ENCODE assay signal across 8 cellular contexts in the genomic region with DNA sequence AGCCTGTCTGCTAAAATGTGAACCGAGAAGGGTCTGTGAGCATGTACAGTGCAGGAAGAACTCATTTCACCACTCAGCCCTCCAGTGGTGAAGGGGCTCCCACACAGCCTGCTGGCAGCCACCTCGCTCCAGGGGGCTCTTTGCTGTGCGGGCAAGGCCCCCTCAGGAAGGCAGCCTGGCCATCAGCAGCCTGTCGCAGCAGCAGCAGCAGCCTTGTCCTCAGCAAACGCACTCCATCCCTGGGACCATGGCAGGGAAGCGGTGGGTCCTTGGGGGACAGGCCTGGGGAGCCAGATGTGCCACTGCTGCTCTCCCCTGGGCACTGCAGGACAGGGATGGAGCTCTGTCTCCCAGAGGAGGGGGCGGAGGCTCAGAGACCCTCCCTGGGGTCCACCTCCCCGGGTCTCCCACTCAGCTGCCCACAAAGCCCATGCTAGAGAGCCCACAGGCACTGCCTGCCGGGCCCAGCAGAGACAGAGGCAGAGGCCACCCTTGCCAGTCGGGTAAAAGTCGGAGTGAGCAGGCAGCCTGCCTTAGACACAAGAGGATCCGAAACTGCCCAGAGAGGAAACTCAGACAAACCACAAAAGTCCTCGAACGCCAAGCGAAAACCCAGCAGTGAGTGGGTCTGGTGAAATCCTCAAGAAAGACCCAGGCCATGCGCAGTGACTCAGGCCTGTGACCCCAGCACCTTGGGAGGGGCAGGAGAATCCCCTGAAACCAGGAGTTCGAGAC. TPM values are rescaled to one million over a fixed set of nuclear protein-coding genes. Genes with fewer than 3 reads are reported as not detected.
DNase-seq lines count a peak whose midpoint lies in the region; ATAC-seq, FAIRE-seq and TF ChIP-seq lines count a peak whose summit lies in the region.

No MANE protein-coding gene starts in this region.

- WGBS in GM12878 (ENCODE audit: insufficient coverage, insufficient replicate concordance, low lambda C conversion rate, missing lambda C conversion rate) = 20% methylated on average over 17 of the region's 17 CpGs
- WGBS in small intestine, 3 donors = 72 to 88% (median 81%) methylated on average over 16 to 17 of the region's 17 CpGs

- DNase-seq in GM12878 (ENCODE audit: low read depth, low spot score) = peak; percentile 77
- no peak for DNase-seq in epidermal melanocyte (ENCODE audit: insufficient read length, low spot score)
- no peak for DNase-seq in small intestine
- no peak for DNase-seq in activated CD8-positive, alpha-beta memory T cell treated with anti-CD3 and anti-CD28 coated beads, Interleukin-2, amount 50 U/mL, for 4 hours

- ATAC-seq in GM21515 (IDR thresholded peaks at IDR 0.05; ENCODE audit: unreplicated experiment) (peak; percentile 65), GM12878 (peak; percentile 96)
- peak; percentile 95 for ATAC-seq in stimulated activated memory B cell treated with anti-CD40 and anti-IgM and Interleukin-4, amounts not matched to agents 10 μg/mL and 1 μg/mL and 100 μg/mL, for 72 hours

- no peak overlapping the region for H2AFZ ChIP-seq in GM12878 (ENCODE audit: control insufficient read depth, low read depth, low read length)

- peak overlapping the region in 2 of 3 donors; percentile 10 to 59 for H3K27ac Mint-ChIP-seq in IgD-negative memory B cell
- no peak overlapping the region for H3K27ac Mint-ChIP-seq in stimulated activated memory B cell treated with anti-CD40 and anti-IgM and Interleukin-4, amounts not matched to agents 10 μg/mL and 1 μg/mL and 100 μg/mL, for 72 hours

- H3K4me1 ChIP-seq in GM12878 (ENCODE audit: control insufficient read depth, insufficient read depth, low read length) = peaks cover 20% of the 10 kb centered on the region
- H3K4me1 ChIP-seq in small intestine (ENCODE audit: control insufficient read depth in 2 of 2, insufficient read depth in 1 of 2, low read depth in 1 of 2, low read length in 1 of 2) = peaks cover 0 to 5% of the 10 kb centered on the region in 2 donors

- no peak; a peak in 1 of 4 replicates for TF ChIP-seq EP300 in GM12878 (IDR thresholded peaks at IDR 0.05; ENCODE audit: borderline replicate concordance in 1 of 2, control insufficient read depth in 1 of 2, low read depth in 2 of 2, low read length in 2 of 2)

- H3K36me3 ChIP-seq in GM12878 (ENCODE audit: control insufficient read depth in 2 of 2, insufficient read depth in 2 of 2, low read length in 1 of 2) = no peaks in the 10 kb centered on the region
- no peaks in the 10 kb centered on the region for H3K36me3 ChIP-seq in small intestine (ENCODE audit: control insufficient read depth in 2 of 2, insufficient read depth in 2 of 2, low read length in 2 of 2)

- no peaks in the 10 kb centered on the region for H3K27me3 Mint-ChIP-seq in IgD-negative memory B cell
- no peaks in the 10 kb centered on the region for H3K27me3 Mint-ChIP-seq in stimulated activated memory B cell treated with anti-CD40 and anti-IgM and Interleukin-4, amounts not matched to agents 10 μg/mL and 1 μg/mL and 100 μg/mL, for 72 hours

- TF ChIP-seq CTCF in GM12874 (IDR thresholded peaks at IDR 0.05; ENCODE audit: insufficient read depth, low read depth, low read length) = peak; percentile 27; the same call in 1 of the 2 replicates
- TF ChIP-seq CTCF in GM12878 (IDR thresholded peaks at IDR 0.05 in 2 of 3, conservative IDR thresholded peaks at IDR 0.05 in 1 of 3; ENCODE audit: control insufficient read depth in 2 of 3, extremely low read depth in 1 of 3, insufficient read depth in 1 of 3, low read depth in 3 of 3, low read length in 3 of 3) = no peak

- H3K9ac ChIP-seq in GM12878 (ENCODE audit: control insufficient read depth, insufficient read depth, low read length) = no peak overlapping the region

- H3K4me3 ChIP-seq in GM12878 (no peak overlapping the region), small intestine (ENCODE audit: low read depth in 1 of 2, low read length in 2 of 2) (no peak overlapping the region)

- FAIRE-seq in GM12878 (lab: Jason Lieb, UNC) (peak; percentile 96), small intestine (lab: Jason Lieb, UNC) (no peak)

- peaks cover 12 to 35% (median 27%) of the 10 kb centered on the region in 3 donors for H3K4me1 Mint-ChIP-seq in IgD-negative memory B cell
- peaks cover 90% of the 10 kb centered on the region for H3K4me1 Mint-ChIP-seq in stimulated activated memory B cell treated with anti-CD40 and anti-IgM and Interleukin-4, amounts not matched to agents 10 μg/mL and 1 μg/mL and 100 μg/mL, for 72 hours

- no TSS peak for BruUV-seq in GM12878 (replicated peaks; lab: Mats Ljungman, UMichigan)

- POLR2A ChIA-PET in GM12878 (lab: Charles Lee) = interaction anchor here (0.6 to 1.1 kb wide), 3 partner anchors 69 to 103 kb away, joined by 3 to 5 read pairs (median 5); no protein-coding TSS in a partner anchor

- H3K36me3 Mint-ChIP-seq in IgD-negative memory B cell = peaks cover 2% of the 10 kb centered on the region
- no peaks in the 10 kb centered on the region for H3K36me3 Mint-ChIP-seq in stimulated activated memory B cell treated with anti-CD40 and anti-IgM and Interleukin-4, amounts not matched to agents 10 μg/mL and 1 μg/mL and 100 μg/mL, for 72 hours

- no peak for TF ChIP-seq POLR2A in GM12878 (IDR thresholded peaks at IDR 0.05; ENCODE audit: low read depth, low read length)

- H4K20me1 ChIP-seq in GM12878 (ENCODE audit: control insufficient read depth, insufficient read depth) = peaks cover 23% of the 10 kb centered on the region

- H3K4me2 ChIP-seq in GM12878 (ENCODE audit: control insufficient read depth, insufficient read depth) = peak overlapping the region; percentile 66

- H3K9me3 Mint-ChIP-seq in IgD-negative memory B cell = no peaks in the 10 kb centered on the region
- H3K9me3 Mint-ChIP-seq in stimulated activated memory B cell treated with anti-CD40 and anti-IgM and Interleukin-4, amounts not matched to agents 10 μg/mL and 1 μg/mL and 100 μg/mL, for 72 hours = no peaks in the 10 kb centered on the region

- in situ Hi-C loops in GM12878 (cut with MboI) = no loop called here

- CTCF ChIA-PET in GM12878 (lab: Yijun Ruan, JAX) = no interaction called here

- TF ChIP-seq RAD21 in GM12878 (IDR thresholded peaks at IDR 0.05; ENCODE audit: insufficient read depth, low read depth, low read length) = no peak

- H3K79me2 ChIP-seq in GM12878 (ENCODE audit: control insufficient read depth, insufficient read depth, low read length) = peaks cover 22% of the 10 kb centered on the region

- peak overlapping the region in 3 of 4 donors; percentile 74 to 89 (median 83) for H3K4me3 Mint-ChIP-seq in IgD-negative memory B cell
- H3K4me3 Mint-ChIP-seq in stimulated activated memory B cell treated with anti-CD40 and anti-IgM and Interleukin-4, amounts not matched to agents 10 μg/mL and 1 μg/mL and 100 μg/mL, for 72 hours = peak overlapping the region; percentile 39

- H3K27me3 ChIP-seq in GM12878 (replicated peaks in 1 of 2; ENCODE audit: control insufficient read depth in 2 of 2, insufficient read depth in 2 of 2, low read length in 1 of 2) (no peaks in the 10 kb centered on the region), small intestine (ENCODE audit: control insufficient read depth in 2 of 2, insufficient read depth in 2 of 2, low read length in 2 of 2) (no peaks in the 10 kb centered on the region)

- H3K9me3 ChIP-seq in GM12878 (replicated peaks; ENCODE audit: control insufficient read depth, insufficient read depth, low read length) (no peaks in the 10 kb centered on the region), small intestine (ENCODE audit: control insufficient read depth, low read depth) (no peaks in the 10 kb centered on the region)

- no peak overlapping the region for H3K27ac ChIP-seq in GM12878 (ENCODE audit: control insufficient read depth, insufficient read depth)
- H3K27ac ChIP-seq in small intestine (ENCODE audit: low read depth in 1 of 2, low read length in 1 of 2) = no peak overlapping the region

- RAD21 ChIA-PET in GM12878 (lab: Charles Lee; ENCODE audit: unreplicated experiment) = no interaction called here

- SMC1A ChIA-PET in GM12878 (lab: Charles Lee; ENCODE audit: uncharacterized antibody, unreplicated experiment) = interaction anchor here (1.5 to 1.6 kb wide), 2 partner anchors 9 to 14 kb away, joined by 3 to 4 read pairs; no protein-coding TSS in a partner anchor

- intact Hi-C loops in GM12878 (cut with micrococcal nuclease; ENCODE audit: unreplicated experiment) = loop anchor here (1.0 kb wide), 1 partner anchor 35 kb away; the partner anchor contains the start of gene BRD3OS

RNA-seq across cellular contexts. Expression of gene BRD3, which starts 8.0 kb away (rescaled TPM):
- polyA plus RNA-seq in IgD-negative memory B cell (35.7 TPM), GM12878 (2011; rRNA removed) (2.5 and 3.2 TPM in 2 replicates), GM12878 (2014; fragmentation: Illumina TruSeq; extraction: Trizol) (4.1 and 5.1 TPM in 2 replicates), GM12878 (2014; fragmentation: Nextera tagmentation; extraction: Ambion mirVana) (1 to 10 TPM in 1 of 2 experiments, under 1 TPM in 1; 0.53 to 1.1 TPM), GM12878 (2014; rRNA removed) (8.6 and 9.5 TPM in 2 replicates), GM12878 (2016; fragmentation: Nextera tagmentation; extraction: Ambion mirVana) (10 to 100 TPM; 17.2 to 19.0 TPM), small intestine (10 to 100 TPM in 1 of 3 donors, 1 to 10 TPM in 2; 4.3 to 11.7 (median 5.4) TPM)
- total RNA-seq in GM12878 (2013; cell fraction: nucleolus; rRNA removed) = 11.8 and 13.2 TPM in 2 replicates
- total RNA-seq in GM12878 (2014; rRNA removed) (4.0 and 4.6 TPM in 2 replicates), GM12878 (2014; rRNA removed; fragmentation: Illumina TruSeq; extraction: Trizol) (1.8 and 2.0 TPM in 2 replicates), GM12878 (2021) (20.8 and 26.3 TPM in 2 replicates)
- polyA plus RNA-seq in GM12878 (2011; ENCODE audit: low read depth) = 2.5 TPM
- 3.0 and 3.5 TPM in 2 replicates for polyA plus RNA-seq in GM12878 (2011; cell fraction: cytosol; rRNA removed)
- polyA plus RNA-seq in GM12878 (2011; cell fraction: nucleus; rRNA removed) = 13.2 and 14.5 TPM in 2 replicates
- 6.4 and 6.8 TPM in 2 replicates for polyA plus RNA-seq in GM12878 (2012)
- 3.1 and 6.9 TPM in 2 replicates for polyA minus RNA-seq in GM12878 (2011; rRNA and poly(A)+ RNA removed)
- polyA minus RNA-seq in GM12878 (2011; cell fraction: cytosol; rRNA and poly(A)+ RNA removed) = 4.4 and 15.3 TPM in 2 replicates
- 6.2 and 10.4 TPM in 2 replicates for polyA minus RNA-seq in GM12878 (2011; cell fraction: nucleus; rRNA and poly(A)+ RNA removed)

RNA-seq across cellular contexts. Expression of gene BRD3OS, which starts 34.5 kb away (rescaled TPM):
- polyA plus RNA-seq in IgD-negative memory B cell (26.5 TPM), GM12878 (2011; rRNA removed) (5.6 and 7.0 TPM in 2 replicates), GM12878 (2014; fragmentation: Illumina TruSeq; extraction: Trizol) (7.6 and 10.0 TPM in 2 replicates), GM12878 (2014; fragmentation: Nextera tagmentation; extraction: Ambion mirVana) (1 to 10 TPM; 2.1 to 2.6 TPM), GM12878 (2014; rRNA removed) (12.7 and 12.9 TPM in 2 replicates), GM12878 (2016; fragmentation: Nextera tagmentation; extraction: Ambion mirVana) (10 to 100 TPM; 13.6 to 13.7 TPM), small intestine (1 to 10 TPM; 2.0 to 4.8 (median 3.5) TPM)
- 7.5 and 7.6 TPM in 2 replicates for total RNA-seq in GM12878 (2013; cell fraction: nucleolus; rRNA removed)
- total RNA-seq in GM12878 (2014; rRNA removed) (11.5 and 12.4 TPM in 2 replicates), GM12878 (2014; rRNA removed; fragmentation: Illumina TruSeq; extraction: Trizol) (5.4 and 6.3 TPM in 2 replicates), GM12878 (2021) (12.8 and 13.6 TPM in 2 replicates)
- polyA plus RNA-seq in GM12878 (2011; ENCODE audit: low read depth) = 4.9 TPM
- 6.1 and 6.4 TPM in 2 replicates for polyA plus RNA-seq in GM12878 (2011; cell fraction: cytosol; rRNA removed)
- 5.9 and 7.8 TPM in 2 replicates for polyA plus RNA-seq in GM12878 (2011; cell fraction: nucleus; rRNA removed)
- 8.5 and 9.0 TPM in 2 replicates for polyA plus RNA-seq in GM12878 (2012)
- 2.2 and 6.0 TPM in 2 replicates for polyA minus RNA-seq in GM12878 (2011; rRNA and poly(A)+ RNA removed)
- 2.3 and 3.2 TPM in 2 replicates for polyA minus RNA-seq in GM12878 (2011; cell fraction: cytosol; rRNA and poly(A)+ RNA removed)
- polyA minus RNA-seq in GM12878 (2011; cell fraction: nucleus; rRNA and poly(A)+ RNA removed) = 5.2 and 6.1 TPM in 2 replicates
